In genomic region chr14:94738097-94738496, GRCh38 we compare ENCODE assay signal across 32 cellular contexts. TPM values are rescaled to one million over a fixed set of nuclear protein-coding genes. Genes with fewer than 3 reads are reported as not detected.
"Had no signal": no experiment of that assay in that cellular context is flagged by ENCODE, and none has a peak within 500 bp of the region (broad histone marks: within the 10 kb centered on the region; RNA-seq: fewer than 3 reads in every experiment).

No MANE protein-coding gene starts in this region.

- H3K4me1 ChIP-seq: ascending aorta, breast epithelium, colonic mucosa, esophagus squamous epithelium, gastroesophageal sphincter had no signal

- H3K27ac ChIP-seq: ascending aorta, breast epithelium, cardiac muscle cell, colonic mucosa, epithelial cell of prostate, esophagus squamous epithelium, gastroesophageal sphincter had no signal

- FAIRE-seq: endometrium, endothelial cell of umbilical vein had no signal

- H3K36me3 ChIP-seq: ascending aorta, breast epithelium, cardiac muscle cell, colonic mucosa, esophagus squamous epithelium, gastroesophageal sphincter had no signal

- H3K27me3 ChIP-seq: ascending aorta, breast epithelium, cardiac muscle cell, colonic mucosa had no signal

- DNase-seq: activated CD4-positive, alpha-beta memory T cell treated with anti-CD3 and anti-CD28 coated beads for 36 hours; activated CD4-positive, alpha-beta T cell treated with anti-CD3 and anti-CD28 coated beads for 36 hours; activated CD4-positive, alpha-beta T cell treated with anti-CD3 and anti-CD28 coated beads, Interleukin-2, amount 10 ng/mL, durations not matched to agents 24 days and 14 days; activated CD4-positive, CD25-positive, alpha-beta regulatory T cell; activated CD4-positive, CD25-positive, alpha-beta regulatory T cell treated with anti-CD3 and anti-CD28 coated beads, Interleukin-2, amount 50 U/mL, for 72 hours; activated CD8-positive, alpha-beta memory T cell treated with anti-CD3 and anti-CD28 coated beads, Interleukin-2, amount 50 U/mL, for 48 hours; activated gamma-delta T cell; activated naive CD4-positive, alpha-beta T cell; activated naive CD4-positive, alpha-beta T cell treated with anti-CD3 and anti-CD28 coated beads, Interleukin-2, amount 10 ng/mL, durations not matched to agents 7 days and 5 days; activated naive CD8-positive, alpha-beta T cell treated with anti-CD3 and anti-CD28 coated beads, Interleukin-2, amount 10 ng/mL, durations not matched to agents 7 days and 5 days; activated T-cell treated with anti-CD3 and anti-CD28 coated beads for 4 hours; activated T-cell treated with anti-CD3 and anti-CD28 coated beads, Interleukin-2, amount 50 U/mL, for 24 hours; activated T-cell treated with anti-CD3 and anti-CD28 coated beads, Interleukin-2, amount 50 U/mL, for 72 hours; central memory CD4-positive, alpha-beta T cell; cerebellar nuclear complex; colonic mucosa; effector CD8-positive, alpha-beta T cell; esophagus squamous epithelium; foreskin melanocyte; T-helper 2 cell had no signal

- ATAC-seq: activated CD4-positive, alpha-beta T cell treated with anti-CD3 and anti-CD28 coated beads for 36 hours; activated naive CD4-positive, alpha-beta T cell treated with anti-CD3 and anti-CD28 coated beads, Interleukin-2, amount 50 U/mL, for 72 hours; activated T-cell treated with anti-CD3 and anti-CD28 coated beads, Interleukin-2, amount 50 U/mL, for 72 hours; gastroesophageal sphincter had no signal

- H3K9me3 ChIP-seq: ascending aorta, breast epithelium, colonic mucosa, esophagus squamous epithelium, gastroesophageal sphincter had no signal

- H3K4me3 ChIP-seq: ascending aorta, breast epithelium, cardiac muscle cell, colonic mucosa, esophagus squamous epithelium, gastroesophageal sphincter had no signal

RNA-seq across cellular contexts. Expression of gene GSC, which starts 31.8 kb away (rescaled TPM):
- total RNA-seq: activated CD4-positive, alpha-beta memory T cell treated with anti-CD3 and anti-CD28 coated beads for 36 hours; activated CD4-positive, alpha-beta T cell treated with anti-CD3 and anti-CD28 coated beads for 36 hours; activated CD4-positive, alpha-beta T cell treated with anti-CD3 and anti-CD28 coated beads, Interleukin-2, amount 10 ng/mL, durations not matched to agents 24 days and 14 days; activated naive CD4-positive, alpha-beta T cell treated with anti-CD3 and anti-CD28 coated beads, Interleukin-2, amount 50 U/mL, for 72 hours; activated naive CD8-positive, alpha-beta T cell treated with anti-CD3 and anti-CD28 coated beads, Interleukin-2, amount 10 ng/mL, durations not matched to agents 7 days and 5 days; ascending aorta; colonic mucosa; dermis microvascular lymphatic vessel endothelial cell; endothelial cell of umbilical vein; fibroblast of villous mesenchyme; glomerular endothelial cell; T-helper 1 cell treated with Interleukin-12 subunit alpha and Interleukin-12 subunit beta and Interleukin-4 antibody, amounts not matched to agents 30 ng/mL and 1 ng/mL, for 36 hours had no signal
- polyA plus RNA-seq: endothelial cell of umbilical vein had no signal
